Comparison of ENCODE assay signal across 10 cellular contexts in genomic region chr21:16908087-16908486, GRCh38.
A peak's percentile ranks its signal among the peaks of the same experiment; 100 is the strongest.
DNase-seq lines count a peak whose midpoint lies in the region; ATAC-seq and TF ChIP-seq lines count a peak whose summit lies in the region.
"Had no signal": no experiment of that assay in that cellular context is flagged by ENCODE, and none has a peak within 500 bp of the region (broad histone marks: within the 10 kb centered on the region; RNA-seq: fewer than 3 reads in every experiment).

No MANE protein-coding gene starts in this region.

- H3K36me3 Mint-ChIP-seq in HFFc6 (ENCODE audit: low read depth): no peaks in the 10 kb centered on the region

- H3K4me1 ChIP-seq in adipocyte (ENCODE audit: control insufficient read depth, insufficient read depth, low read length): peaks cover 24% of the 10 kb centered on the region
- H3K4me1 ChIP-seq in upper lobe of right lung: no peaks in the 10 kb centered on the region

- H3K36me3 ChIP-seq in adipocyte (ENCODE audit: control insufficient read depth, insufficient read depth, low read length, severe bottlenecking) (no peaks in the 10 kb centered on the region), upper lobe of right lung (no peaks in the 10 kb centered on the region)
- H3K36me3 ChIP-seq: SJSA1 had no signal

- H3K4me3 ChIP-seq in adipocyte (ENCODE audit: low read length) (no peak overlapping the region), upper lobe of right lung (no peak overlapping the region)
- H3K4me3 ChIP-seq: mucosa of descending colon, SJSA1 had no signal

- peaks cover 5% of the 10 kb centered on the region; the same call in 1 of the 2 replicates for H3K4me1 Mint-ChIP-seq in HFFc6 (ENCODE audit: low read depth)

- no peaks in the 10 kb centered on the region for H3K27me3 ChIP-seq in adipocyte (replicated peaks; ENCODE audit: control insufficient read depth, insufficient read depth, low read length)
- no peaks in the 10 kb centered on the region for H3K27me3 ChIP-seq in upper lobe of right lung
- H3K27me3 ChIP-seq: SJSA1 had no signal

- H3K27ac Mint-ChIP-seq in HFFc6: no peak overlapping the region

- intact Hi-C loops in upper lobe of right lung (cut with DNase I): no loop called here

- H3K27me3 Mint-ChIP-seq in HFFc6 (ENCODE audit: insufficient read depth): no peaks in the 10 kb centered on the region

- H3K27ac ChIP-seq in upper lobe of right lung: no peak overlapping the region
- H3K27ac ChIP-seq: SJSA1 had no signal

- H3K9me3 Mint-ChIP-seq in HFFc6: no peaks in the 10 kb centered on the region

- H3K9ac ChIP-seq in adipocyte (ENCODE audit: low read length): no peak overlapping the region

- DNase-seq in HFFc6 (peak; percentile 3), adipocyte (ENCODE audit: low read depth) (peak; percentile 13), iris pigment epithelial cell (ENCODE audit: low read depth) (peak; percentile 70), upper lobe of right lung (no peak), NCI-H526 (lab: John Stamatoyannopoulos, UW) (no peak)
- no peak for DNase-seq in activated naive CD4-positive, alpha-beta T cell treated with Interleukin-2 at 50 U/mL for 16 hours
- DNase-seq: mucosa of descending colon, NCI-H82 had no signal

- TF ChIP-seq CTCF in HFFc6 (IDR thresholded peaks at IDR 0.05): no peak
- no peak for TF ChIP-seq CTCF in upper lobe of right lung (IDR thresholded peaks at IDR 0.05)

- peak; percentile 74 for ATAC-seq in upper lobe of right lung
- ATAC-seq in GM18517 (IDR thresholded peaks at IDR 0.05; ENCODE audit: unreplicated experiment): no peak
- ATAC-seq: mucosa of descending colon had no signal

- H3K9me3 ChIP-seq in adipocyte (ENCODE audit: control insufficient read depth, low read length) (no peaks in the 10 kb centered on the region), upper lobe of right lung (no peaks in the 10 kb centered on the region)
- H3K9me3 ChIP-seq: mucosa of descending colon, SJSA1 had no signal

- H3K4me3 Mint-ChIP-seq in HFFc6: no peak overlapping the region

Comparison
In these comparisons a context has a peak if more than half of its experiments do, and no peak if none do; other contexts are left out.
1. DNase-seq: peak in HFFc6 (single experiment), adipocyte (single experiment) and iris pigment epithelial cell (single experiment); none in upper lobe of right lung (single experiment), NCI-H526 (0 of 2) and activated naive CD4-positive, alpha-beta T cell treated with Interleukin-2 at 50 U/mL for 16 hours (single experiment).